8 cellular contexts compared by ENCODE assay signal in genomic region chr10:45594276-45595157, GRCh38.
DNase-seq lines count a peak whose midpoint lies in the region; ATAC-seq and TF ChIP-seq lines count a peak whose summit lies in the region.

No MANE protein-coding gene starts in this region.

- H3K4me3 ChIP-seq in AG09309 (ENCODE audit: control insufficient read depth, low read depth, low read length) = peak overlapping the region; percentile 59

- TF ChIP-seq CTCF in AG09309 (IDR thresholded peaks at IDR 0.05; ENCODE audit: control insufficient read depth, insufficient read depth, low read depth, low read length, missing control alignments) = peak; percentile 6

- ATAC-seq in GM18909 (IDR thresholded peaks at IDR 0.05; ENCODE audit: poor library complexity, unreplicated experiment) (peak; percentile 96), HG03159 (IDR thresholded peaks at IDR 0.05; ENCODE audit: unreplicated experiment) (peak; percentile 95)
- ATAC-seq in activated CD4-positive, CD25-positive, alpha-beta regulatory T cell treated with anti-CD3 and anti-CD28 coated beads, Interleukin-2, amount 50 U/mL, for 24 hours = peak; percentile 92

- DNase-seq in AG09309 (ENCODE audit: low read depth) = peak; percentile 62
- DNase-seq in NCI-H2196 treated with DMSO at 0.1 percent for 48 hours (lab: John Stamatoyannopoulos, UW; ENCODE audit: unreplicated experiment) = peak; percentile 47
- DNase-seq in cerebellar nuclear complex (lab: John Stamatoyannopoulos, UW) = peak; percentile 41 to 66
- DNase-seq in kidney glomerular epithelial cell (lab: John Stamatoyannopoulos, UW) = peak; percentile 53
- peak; percentile 78 to 85 for DNase-seq in stimulated activated CD4-positive, alpha-beta T cell treated with anti-CD3 and anti-CD28 coated beads, Interleukin-15, amount 100 ng/mL, for 48 hours (ENCODE audit: low read depth in 2 of 2)

Comparison
In these comparisons a context has a peak if more than half of its experiments do, and no peak if none do; other contexts are left out.
1. Peak in every context shown above with its lines: DNase-seq, ATAC-seq and H3K4me3 ChIP-seq.